In genomic region chr3:49806838-49807237, GRCh38 we compare ENCODE assay signal across 13 cellular contexts. TPM values are rescaled to one million over a fixed set of nuclear protein-coding genes. Genes with fewer than 3 reads are reported as not detected.
A peak's percentile ranks its signal among the peaks of the same experiment; 100 is the strongest.
DNase-seq lines count a peak whose midpoint lies in the region; ATAC-seq and TF ChIP-seq lines count a peak whose summit lies in the region.
"Had no signal": no experiment of that assay in that cellular context is flagged by ENCODE, and none has a peak within 500 bp of the region (broad histone marks: within the 10 kb centered on the region; RNA-seq: fewer than 3 reads in every experiment).

No MANE protein-coding gene starts in this region.

- H3K4me1 ChIP-seq in A673 (ENCODE audit: insufficient read depth, low read length, poor library complexity, severe bottlenecking): peaks cover 37% of the 10 kb centered on the region

- CTCF ChIA-PET in A673 (lab: Charles Lee): no interaction called here

- no peaks in the 10 kb centered on the region for H3K27me3 ChIP-seq in A673 (replicated peaks; ENCODE audit: insufficient read depth, low read depth, low read length, poor library complexity)
- no peaks in the 10 kb centered on the region for H3K27me3 ChIP-seq in HL-60 (ENCODE audit: insufficient read depth, poor library complexity, severe bottlenecking)

- peaks cover 34% of the 10 kb centered on the region for H3K4me1 Mint-ChIP-seq in central memory CD8-positive, alpha-beta T cell
- peaks cover 47% of the 10 kb centered on the region for H3K4me1 Mint-ChIP-seq in neural crest cell

- H3K4me3 ChIP-seq in A673 (ENCODE audit: low read depth, low read length, poor library complexity, severe bottlenecking) (no peak overlapping the region), HL-60 (replicated peaks; ENCODE audit: insufficient read depth, low read length) (no peak overlapping the region), foreskin fibroblast (ENCODE audit: low read depth in 1 of 2, low read length in 2 of 2) (no peak overlapping the region)

- BruUV-seq in A673 (replicated peaks; lab: Mats Ljungman, UMichigan): no TSS peak

- peak overlapping the region; percentile 38 for H3K27ac Mint-ChIP-seq in central memory CD8-positive, alpha-beta T cell (ENCODE audit: low read depth)
- H3K27ac Mint-ChIP-seq in neural crest cell (ENCODE audit: unreplicated experiment): peak overlapping the region; percentile 98
- H3K27ac Mint-ChIP-seq: natural killer cell; T-helper 2 cell treated with Interferon-gamma antibody and Interleukin-4, amounts not matched to agents 5 μg/mL and 100 μg/mL, for 36 hours had no signal

- intact Hi-C loops in A673 (cut with micrococcal nuclease; ENCODE audit: unreplicated experiment): no loop called here

- peaks cover 20% of the 10 kb centered on the region for H3K36me3 Mint-ChIP-seq in central memory CD8-positive, alpha-beta T cell (ENCODE audit: insufficient read depth)
- H3K36me3 Mint-ChIP-seq in neural crest cell (ENCODE audit: low read depth): no peaks in the 10 kb centered on the region
- H3K36me3 Mint-ChIP-seq: natural killer cell had no signal

- H3K4me3 Mint-ChIP-seq in central memory CD8-positive, alpha-beta T cell: no peak overlapping the region
- peak overlapping the region; percentile 93 for H3K4me3 Mint-ChIP-seq in neural crest cell
- H3K4me3 Mint-ChIP-seq: activated T-cell treated with anti-CD3 and anti-CD28 coated beads, Interleukin-2, amount 50 U/mL, for 4 hours; natural killer cell; T-helper 2 cell treated with Interferon-gamma antibody and Interleukin-4, amounts not matched to agents 5 μg/mL and 100 μg/mL, for 36 hours had no signal

- H3K27me3 Mint-ChIP-seq in central memory CD8-positive, alpha-beta T cell: no peaks in the 10 kb centered on the region
- peaks cover 25% of the 10 kb centered on the region for H3K27me3 Mint-ChIP-seq in neural crest cell (ENCODE audit: low read depth)

- no peak for ATAC-seq in central memory CD8-positive, alpha-beta T cell (replicated peaks; ENCODE audit: extremely low read depth, poor library complexity, severe bottlenecking)
- ATAC-seq: activated T-cell treated with anti-CD3 and anti-CD28 coated beads, Interleukin-2, amount 50 U/mL, for 4 hours; natural killer cell had no signal

- H3K36me3 ChIP-seq in A673 (ENCODE audit: insufficient read depth, low read length, poor library complexity, severe bottlenecking): peaks cover 2% of the 10 kb centered on the region

- POLR2A ChIA-PET in A673 (lab: Charles Lee; ENCODE audit: low non-redundant PET): no interaction called here

- H3K9me3 Mint-ChIP-seq in central memory CD8-positive, alpha-beta T cell: no peaks in the 10 kb centered on the region
- no peaks in the 10 kb centered on the region for H3K9me3 Mint-ChIP-seq in neural crest cell
- H3K9me3 Mint-ChIP-seq: activated T-cell treated with anti-CD3 and anti-CD28 coated beads, Interleukin-2, amount 50 U/mL, for 4 hours; natural killer cell; T-helper 2 cell treated with Interferon-gamma antibody and Interleukin-4, amounts not matched to agents 5 μg/mL and 100 μg/mL, for 36 hours had no signal

- DNase-seq in A673 (ENCODE audit: low spot score) (no peak), HL-60 (ENCODE audit: low read depth in 1 of 2, low spot score in 1 of 2) (no peak), neural crest cell (ENCODE audit: low read depth, low spot score) (peak; percentile 16), HK-2 (ENCODE audit: unreplicated experiment) (no peak), NAMALWA (ENCODE audit: low spot score) (no peak), cerebellar cortex (ENCODE audit: low spot score) (no peak), foreskin fibroblast (no peak)
- no peak for DNase-seq in central memory CD8-positive, alpha-beta T cell (ENCODE audit: low spot score in 2 of 2)
- DNase-seq: activated T-cell treated with anti-CD3 and anti-CD28 coated beads, Interleukin-2, amount 50 U/mL, for 4 hours; natural killer cell; NCI-H1436 treated with DMSO at 0.1 percent for 48 hours had no signal

- peak overlapping the region; percentile 98 for H3K27ac ChIP-seq in A673 (ENCODE audit: low read depth, low read length, poor library complexity, severe bottlenecking)
- H3K27ac ChIP-seq in HL-60 (replicated peaks): peak overlapping the region; percentile 89

- no peaks in the 10 kb centered on the region for H3K9me3 ChIP-seq in A673 (ENCODE audit: low read depth, low read length, poor library complexity, severe bottlenecking)

- TF ChIP-seq CTCF in A673 (conservative IDR thresholded peaks at IDR 0.05; ENCODE audit: low read depth, low read length) (no peak), HL-60 (IDR thresholded peaks at IDR 0.05; ENCODE audit: insufficient read depth, low read length) (no peak), neural crest cell (conservative IDR thresholded peaks at IDR 0.05) (no peak), foreskin fibroblast (IDR thresholded peaks at IDR 0.05; ENCODE audit: low read depth, low read length) (no peak)

RNA-seq across cellular contexts. Expression of gene INKA1, which starts 3.8 kb away (rescaled TPM):
- total RNA-seq in A673 (2021) (7.1 and 13.8 TPM in 2 replicates), neural crest cell (15.5 and 17.3 TPM in 2 replicates)

RNA-seq across cellular contexts. Expression of gene UBA7, which starts 6.9 kb away (rescaled TPM):
- total RNA-seq in A673 (2021): 2.2 and 3.8 TPM in 2 replicates
- 4.2 and 6.0 TPM in 2 replicates for total RNA-seq in neural crest cell

RNA-seq across cellular contexts. Expression of gene CDHR4, which starts 7.2 kb away (rescaled TPM):
- total RNA-seq in A673 (2021): 0.48 TPM in 1 of 2 replicates, not detected in the other
- 0.12 and 0.16 TPM in 2 replicates for total RNA-seq in neural crest cell
- total RNA-seq: activated T-cell treated with anti-CD3 and anti-CD28 coated beads, Interleukin-2, amount 50 U/mL, for 4 hours; subcutaneous adipose tissue had no signal

RNA-seq across cellular contexts. Expression of gene IP6K1, which starts 20.5 kb away (rescaled TPM):
- total RNA-seq in A673 (2021) (25.8 and 29.0 TPM in 2 replicates), neural crest cell (54.9 and 63.3 TPM in 2 replicates)

RNA-seq across cellular contexts. Expression of gene TRAIP, which starts 49.5 kb away (rescaled TPM):
- 17.8 and 18.8 TPM in 2 replicates for total RNA-seq in A673 (2021)
- total RNA-seq in neural crest cell: 33.4 and 38.1 TPM in 2 replicates
